In genomic region chr7:77684030-77684429, GRCh38 we compare ENCODE assay signal across 13 cellular contexts. TPM values are rescaled to one million over a fixed set of nuclear protein-coding genes. Genes with fewer than 3 reads are reported as not detected.
DNase-seq lines count a peak whose midpoint lies in the region; ATAC-seq and TF ChIP-seq lines count a peak whose summit lies in the region.
"Had no signal": no experiment of that assay in that cellular context is flagged by ENCODE, and none has a peak within 500 bp of the region (broad histone marks: within the 10 kb centered on the region; RNA-seq: fewer than 3 reads in every experiment).

No MANE protein-coding gene starts in this region.

- H3K36me3 ChIP-seq in HUES64 (ENCODE audit: insufficient read depth, low read length) (peaks cover 23% of the 10 kb centered on the region), stomach (peaks cover 0 to 26% (median 18%) of the 10 kb centered on the region in 4 donors), aorta (ENCODE audit: control insufficient read depth in 1 of 2, insufficient read depth in 2 of 2, low read length in 1 of 2) (no peaks in the 10 kb centered on the region)

- intact Hi-C loops in stomach (cut with DNase I; ENCODE audit: low total_unique reads) (no loop called here), aorta (cut with DNase I) (no loop called here)

- no peak overlapping the region for H3K9ac ChIP-seq in HUES64 (ENCODE audit: low read depth, low read length)

- DNase-seq in dermis microvascular lymphatic vessel endothelial cell (ENCODE audit: low read depth in 2 of 2) (peak; percentile 75 to 84), iPS-NIHi7 (ENCODE audit: extremely low spot score) (peak; percentile 31), stomach (no peak), COLO668 (lab: John Stamatoyannopoulos, UW; ENCODE audit: unreplicated experiment) (no peak), aorta (no peak)
- DNase-seq: activated CD4-positive, alpha-beta memory T cell treated with anti-CD3 and anti-CD28 coated beads for 36 hours; central memory CD4-positive, alpha-beta T cell; NCI-H1092; SHP77 treated with DMSO at 0.1 percent for 48 hours; stimulated activated CD4-positive, alpha-beta T cell treated with anti-CD3 and anti-CD28 coated beads, Interleukin-4, amount 100 ng/mL, for 4 hours had no signal

- peak overlapping the region; percentile 55; the same call in 1 of the 2 replicates for H3K27ac ChIP-seq in HUES64 (ENCODE audit: low read depth, low read length)
- peak overlapping the region; percentile 44 to 80 (median 71) for H3K27ac ChIP-seq in stomach
- H3K27ac ChIP-seq in aorta (ENCODE audit: low read depth in 1 of 2, low read length in 2 of 2): no peak overlapping the region

- H3K4me3 ChIP-seq in HUES64 (ENCODE audit: low read length): no peak overlapping the region
- no peak overlapping the region for H3K4me3 ChIP-seq in stomach
- no peak overlapping the region for H3K4me3 ChIP-seq in aorta (ENCODE audit: low read length in 2 of 2)

- peaks cover 24% of the 10 kb centered on the region for H3K4me1 ChIP-seq in HUES64 (ENCODE audit: insufficient read depth, low read length)
- peaks cover 42 to 80% (median 53%) of the 10 kb centered on the region in 4 donors for H3K4me1 ChIP-seq in stomach
- H3K4me1 ChIP-seq in aorta (ENCODE audit: control insufficient read depth in 1 of 2, insufficient read depth in 2 of 2, low read length in 2 of 2): peaks cover 0 to 4% of the 10 kb centered on the region in 2 donors

- no peak for ATAC-seq in GM18511 (IDR thresholded peaks at IDR 0.05; ENCODE audit: unreplicated experiment)
- no peak for ATAC-seq in HG03460 (IDR thresholded peaks at IDR 0.05; ENCODE audit: unreplicated experiment)
- ATAC-seq in aorta (ENCODE audit: low FRiP score): no peak

- WGBS in HUES64: 45% methylated on average over 9 of the region's 9 CpGs
- 38 to 51% (median 46%) methylated on average over 9 of the region's 9 CpGs for WGBS in stomach, 5 donors
- 27 to 40% methylated on average over 9 of the region's 9 CpGs for WGBS in aorta, 2 donors

- no peak for TF ChIP-seq EP300 in stomach (IDR thresholded peaks at IDR 0.05)

- H3K27me3 ChIP-seq in HUES64 (ENCODE audit: insufficient read depth, low read length) (no peaks in the 10 kb centered on the region), stomach (no peaks in the 10 kb centered on the region), aorta (ENCODE audit: control insufficient read depth in 1 of 2, insufficient read depth in 2 of 2, low read length in 1 of 2) (no peaks in the 10 kb centered on the region)

- H3K9me3 ChIP-seq in HUES64 (ENCODE audit: insufficient read depth, low read depth, low read length) (no peaks in the 10 kb centered on the region), stomach (no peaks in the 10 kb centered on the region), aorta (ENCODE audit: control insufficient read depth, low read length) (no peaks in the 10 kb centered on the region)

- no peak for TF ChIP-seq POLR2A in stomach (IDR thresholded peaks at IDR 0.05)

- no peak for TF ChIP-seq CTCF in stomach (IDR thresholded peaks at IDR 0.05)

RNA-seq across cellular contexts. Expression of gene RSBN1L, which starts 12.2 kb away (rescaled TPM):
- 11.9 TPM for polyA plus RNA-seq in HUES64 (2013, experiment 1 of 2)
- 14.3 TPM for polyA plus RNA-seq in HUES64 (2013, experiment 2 of 2)
- total RNA-seq in dermis microvascular lymphatic vessel endothelial cell: 10.4 and 11.6 TPM in 2 replicates
- total RNA-seq in stomach: 10 to 100 TPM; 11.0 to 68.3 (median 11.6) TPM
- 10 to 100 TPM in 1 of 3 donors, 1 to 10 TPM in 2; 4.2 to 15.4 (median 6.3) TPM for polyA plus RNA-seq in stomach
- total RNA-seq in aorta: 10 to 100 TPM; 19.7 to 25.4 TPM
- 10 to 100 TPM in 1 of 2 donors, 1 to 10 TPM in 1; 3.0 to 12.5 TPM for polyA plus RNA-seq in aorta

Comparison
In these comparisons a context has a peak if more than half of its experiments do, and no peak if none do; other contexts are left out.
1. H3K27ac ChIP-seq: peak in HUES64 (single experiment) and stomach (5 of 5); none in aorta (0 of 2).
2. DNase-seq: peak in dermis microvascular lymphatic vessel endothelial cell (2 of 2) and iPS-NIHi7 (single experiment); none in stomach (single experiment), COLO668 (single experiment) and aorta (0 of 2).